Comparison of ENCODE assay signal across 1 cellular context in genomic region chr9:137256839-137257238, GRCh38.
A peak's percentile ranks its signal among the peaks of the same experiment; 100 is the strongest.
TF ChIP-seq lines count a peak whose summit lies in the region.

No MANE protein-coding gene starts in this region.

TF ChIP-seq in K562, 482 proteins besides CTCF, POLR2A, EP300 and RAD21:
- TF ChIP-seq ZKSCAN1 (IDR thresholded peaks at IDR 0.05; ENCODE audit: low read depth, low read length) = no peak
- TF ChIP-seq BCL6 (CRISPR knock-in tag; IDR thresholded peaks at IDR 0.05) = no peak
- TF ChIP-seq BDP1 (IDR thresholded peaks at IDR 0.05; ENCODE audit: insufficient read depth, insufficient read length) = no peak
- no peak for TF ChIP-seq ASH1L (IDR thresholded peaks at IDR 0.05; ENCODE audit: borderline replicate concordance, low read depth, partially characterized antibody)
- no peak for TF ChIP-seq SRSF9 (IDR thresholded peaks at IDR 0.05; ENCODE audit: borderline replicate concordance, low read depth, low read length)
- no peak for TF ChIP-seq HMGN3 (IDR thresholded peaks at IDR 0.05; ENCODE audit: borderline replicate concordance, extremely low read depth, insufficient read length, low read depth, low read length)
- TF ChIP-seq ZBTB33 (CRISPR knock-in tag; IDR thresholded peaks at IDR 0.05) = peak; percentile 27; the same call in 1 of the 2 replicates
